ENCODE assay signal across 26 cellular contexts in genomic region chr11:74816664-74817063, GRCh38.
"Had no signal": no experiment of that assay in that cellular context is flagged by ENCODE, and none has a peak within 500 bp of the region (broad histone marks: within the 10 kb centered on the region; RNA-seq: fewer than 3 reads in every experiment).

No MANE protein-coding gene starts in this region.

- H3K27me3 ChIP-seq: esophagus squamous epithelium, heart right ventricle, ovary, tibial nerve had no signal

- H3K9me3 Mint-ChIP-seq: activated B cell treated with CpG ODN at 0.5 μM for 24 hours; activated naive CD4-positive, alpha-beta T cell treated with anti-CD3 and anti-CD28 coated beads, Interleukin-2, amount 50 U/mL, for 24 hours had no signal

- H3K4me3 Mint-ChIP-seq: activated B cell treated with CpG ODN at 0.5 μM for 24 hours; activated CD8-positive, alpha-beta memory T cell treated with anti-CD3 and anti-CD28 coated beads, Interleukin-2, amount 10 ng/mL, durations not matched to agents 7 days and 5 days; activated CD8-positive, alpha-beta T cell treated with anti-CD3 and anti-CD28 coated beads, Interleukin-2, amount 10 ng/mL, durations not matched to agents 7 days and 5 days; activated naive CD4-positive, alpha-beta T cell treated with anti-CD3 and anti-CD28 coated beads, Interleukin-2, amount 50 U/mL, for 24 hours; activated naive CD8-positive, alpha-beta T cell treated with anti-CD3 and anti-CD28 coated beads, Interleukin-2, amount 50 U/mL, for 24 hours; dendritic cell treated with granulocyte-macrophage colony-stimulating factor and Interleukin-4, amounts not matched to agents 40 ng/mL and 50 ng/mL, for 4 days had no signal

- ATAC-seq: activated CD8-positive, alpha-beta memory T cell treated with anti-CD3 and anti-CD28 coated beads, Interleukin-2, amount 10 ng/mL, durations not matched to agents 7 days and 5 days; activated CD8-positive, alpha-beta T cell treated with anti-CD3 and anti-CD28 coated beads, Interleukin-2, amount 10 ng/mL, durations not matched to agents 7 days and 5 days; activated naive CD8-positive, alpha-beta T cell treated with anti-CD3 and anti-CD28 coated beads, Interleukin-2, amount 50 U/mL, for 24 hours; heart right ventricle had no signal

- H3K27ac Mint-ChIP-seq: activated B cell treated with CpG ODN at 0.5 μM for 24 hours; activated CD8-positive, alpha-beta memory T cell treated with anti-CD3 and anti-CD28 coated beads, Interleukin-2, amount 10 ng/mL, durations not matched to agents 7 days and 5 days; activated CD8-positive, alpha-beta T cell treated with anti-CD3 and anti-CD28 coated beads, Interleukin-2, amount 10 ng/mL, durations not matched to agents 7 days and 5 days; activated naive CD4-positive, alpha-beta T cell treated with anti-CD3 and anti-CD28 coated beads, Interleukin-2, amount 50 U/mL, for 24 hours; activated naive CD8-positive, alpha-beta T cell treated with anti-CD3 and anti-CD28 coated beads, Interleukin-2, amount 50 U/mL, for 24 hours; dendritic cell treated with granulocyte-macrophage colony-stimulating factor and Interleukin-4, amounts not matched to agents 40 ng/mL and 50 ng/mL, for 4 days; progenitor cell of endocrine pancreas had no signal

- FAIRE-seq: islet of Langerhans, TTC549 had no signal

- DNase-seq: activated B cell treated with CpG ODN at 0.5 μM for 24 hours; activated CD4-positive, alpha-beta T cell treated with anti-CD3 and anti-CD28 coated beads, Interleukin-2, amount 50 U/mL, for 1 hour; activated CD8-positive, alpha-beta memory T cell treated with anti-CD3 and anti-CD28 coated beads, Interleukin-2, amount 10 ng/mL, durations not matched to agents 7 days and 5 days; activated CD8-positive, alpha-beta T cell treated with anti-CD3 and anti-CD28 coated beads, Interleukin-2, amount 10 ng/mL, durations not matched to agents 7 days and 5 days; activated gamma-delta T cell; activated naive CD8-positive, alpha-beta T cell treated with anti-CD3 and anti-CD28 coated beads, Interleukin-2, amount 50 U/mL, for 24 hours; central memory CD4-positive, alpha-beta T cell; esophagus squamous epithelium; foreskin melanocyte; heart right ventricle; left ventricle myocardium inferior; ovary; stimulated activated CD4-positive, alpha-beta T cell treated with anti-CD3 and anti-CD28 coated beads, Interleukin-1b, Interleukin-23, amount 100 ng/mL, for 48 hours; stimulated activated CD4-positive, alpha-beta T cell treated with anti-CD3 and anti-CD28 coated beads, Interleukin-4, amount 100 ng/mL, for 4 hours; stimulated activated CD8-positive, alpha-beta memory T cell treated with anti-CD3 and anti-CD28 coated beads, Interleukin-4, amount 100 ng/mL, for 48 hours; stimulated activated naive CD4-positive, alpha-beta T cell treated with Interleukin-2 at 50 U/mL for 16 hours; T-helper 9 cell had no signal

- H3K27ac ChIP-seq: epithelial cell of prostate, esophagus squamous epithelium, heart right ventricle, left ventricle myocardium inferior, ovary, tibial nerve had no signal

- H3K36me3 ChIP-seq: ovary had no signal

- H3K4me2 ChIP-seq: smooth muscle cell had no signal

- H3K4me3 ChIP-seq: esophagus squamous epithelium, heart right ventricle, left ventricle myocardium inferior, lung, ovary, smooth muscle cell, tibial nerve had no signal

- H3K27me3 Mint-ChIP-seq: activated B cell treated with CpG ODN at 0.5 μM for 24 hours; activated CD8-positive, alpha-beta memory T cell treated with anti-CD3 and anti-CD28 coated beads, Interleukin-2, amount 10 ng/mL, durations not matched to agents 7 days and 5 days; activated naive CD4-positive, alpha-beta T cell treated with anti-CD3 and anti-CD28 coated beads, Interleukin-2, amount 50 U/mL, for 24 hours; activated naive CD8-positive, alpha-beta T cell treated with anti-CD3 and anti-CD28 coated beads, Interleukin-2, amount 50 U/mL, for 24 hours; dendritic cell treated with granulocyte-macrophage colony-stimulating factor and Interleukin-4, amounts not matched to agents 40 ng/mL and 50 ng/mL, for 4 days; progenitor cell of endocrine pancreas had no signal

- H3K9me3 ChIP-seq: esophagus squamous epithelium, heart right ventricle, left ventricle myocardium inferior, ovary, tibial nerve had no signal
